ENCODE assay signal across 2 cellular contexts in the genomic region with DNA sequence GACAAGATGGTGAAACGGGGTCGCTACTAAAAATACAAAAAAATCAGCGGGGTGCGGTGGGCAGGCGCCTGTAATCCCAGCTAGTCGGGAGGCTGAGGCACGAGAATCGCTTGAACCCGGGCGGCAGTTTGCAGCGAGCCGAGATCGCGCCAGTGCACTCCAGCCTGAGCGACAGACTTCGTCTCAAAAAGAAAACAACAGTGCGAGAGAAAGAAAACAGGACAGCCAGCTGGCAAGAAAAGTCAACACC.
A peak's percentile ranks its signal among the peaks of the same experiment; 100 is the strongest.
TF ChIP-seq lines count a peak whose summit lies in the region.

No MANE protein-coding gene starts in this region.

TF ChIP-seq in HCT116, 20 proteins besides CTCF, POLR2A, EP300 and RAD21:
- TF ChIP-seq ZFX (IDR thresholded peaks at IDR 0.05) (no peak), CEBPB (IDR thresholded peaks at IDR 0.05; ENCODE audit: low read depth) (no peak), CBX3 (IDR thresholded peaks at IDR 0.05; ENCODE audit: low read depth) (no peak), SRF (IDR thresholded peaks at IDR 0.05; ENCODE audit: low read depth) (no peak), POLR2AphosphoS5 (IDR thresholded peaks at IDR 0.05; ENCODE audit: low read depth, low read length) (no peak), JUND (IDR thresholded peaks at IDR 0.05) (no peak), EZH2phosphoT487 (IDR thresholded peaks at IDR 0.05; ENCODE audit: borderline replicate concordance) (no peak), ZBTB33 (IDR thresholded peaks at IDR 0.05; ENCODE audit: extremely low read depth, insufficient replicate concordance, low read length) (no peak), EZH2 (IDR thresholded peaks at IDR 0.05) (no peak)
- TF ChIP-seq, protein P1, sequence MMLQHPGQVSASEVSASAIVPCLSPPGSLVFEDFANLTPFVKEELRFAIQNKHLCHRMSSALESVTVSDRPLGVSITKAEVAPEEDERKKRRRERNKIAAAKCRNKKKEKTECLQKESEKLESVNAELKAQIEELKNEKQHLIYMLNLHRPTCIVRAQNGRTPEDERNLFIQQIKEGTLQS (IDR thresholded peaks at IDR 0.05): no peak
- TF ChIP-seq, protein P2, sequence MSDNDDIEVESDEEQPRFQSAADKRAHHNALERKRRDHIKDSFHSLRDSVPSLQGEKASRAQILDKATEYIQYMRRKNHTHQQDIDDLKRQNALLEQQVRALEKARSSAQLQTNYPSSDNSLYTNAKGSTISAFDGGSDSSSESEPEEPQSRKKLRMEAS (IDR thresholded peaks at IDR 0.05): no peak
TF ChIP-seq in HCT116: peak in this region for 0.

TF ChIP-seq in HepG2, 621 proteins besides CTCF, POLR2A, EP300 and RAD21 (continues in another document):
- TF ChIP-seq GABPA (IDR thresholded peaks at IDR 0.05; ENCODE audit: low read depth, low read length) (no peak), GABPA (CRISPR knock-in tag; IDR thresholded peaks at IDR 0.05; ENCODE audit: low read depth) (no peak), SIN3A (IDR thresholded peaks at IDR 0.05; ENCODE audit: borderline replicate concordance, low read depth, low read length) (0 out of 2 replicates have a peak, but pooled peaks have one; percentile 18), ZNF567 (CRISPR knock-in tag; IDR thresholded peaks at IDR 0.05; ENCODE audit: borderline replicate concordance) (no peak), DNMT3B (CRISPR knock-in tag; conservative IDR thresholded peaks at IDR 0.05) (no peak), HMGA1 (CRISPR knock-in tag; conservative IDR thresholded peaks at IDR 0.05) (no peak), ZFY (CRISPR knock-in tag; IDR thresholded peaks at IDR 0.05) (no peak), RCOR2 (CRISPR knock-in tag; IDR thresholded peaks at IDR 0.05) (0 out of 2 replicates have a peak, but pooled peaks have one; percentile 9), PTBP1 (IDR thresholded peaks at IDR 0.05; ENCODE audit: low read depth, low read length, poor library complexity, severe bottlenecking) (no peak), LCORL (IDR thresholded peaks at IDR 0.05) (0 out of 2 replicates have a peak, but pooled peaks have one; percentile 23), LCORL (CRISPR knock-in tag; IDR thresholded peaks at IDR 0.05) (no peak), PLSCR1 (CRISPR knock-in tag; IDR thresholded peaks at IDR 0.05; ENCODE audit: borderline replicate concordance) (no peak), CHD4 (IDR thresholded peaks at IDR 0.05; ENCODE audit: borderline replicate concordance, low read length) (0 out of 2 replicates have a peak, but pooled peaks have one; percentile 31), ZMYM3 (CRISPR knock-in tag; IDR thresholded peaks at IDR 0.05) (0 out of 2 replicates have a peak, but pooled peaks have one; percentile 4), ZNF12 (CRISPR knock-in tag; IDR thresholded peaks at IDR 0.05) (0 out of 2 replicates have a peak, but pooled peaks have one; percentile 10), XBP1 (CRISPR knock-in tag; IDR thresholded peaks at IDR 0.05) (no peak), IRF9 (CRISPR knock-in tag; IDR thresholded peaks at IDR 0.05; ENCODE audit: borderline replicate concordance) (no peak), ZNF577 (CRISPR knock-in tag; IDR thresholded peaks at IDR 0.05; ENCODE audit: borderline replicate concordance, low read depth) (0 out of 2 replicates have a peak, but pooled peaks have one; percentile 9), FOSL2 (CRISPR knock-in tag; IDR thresholded peaks at IDR 0.05) (no peak), ZNF503 (CRISPR knock-in tag; IDR thresholded peaks at IDR 0.05) (no peak), ZNF687 (CRISPR knock-in tag; IDR thresholded peaks at IDR 0.05) (peak; percentile 53), RXRB (CRISPR knock-in tag; IDR thresholded peaks at IDR 0.05; ENCODE audit: borderline replicate concordance) (no peak)
- TF ChIP-seq, protein P3, sequence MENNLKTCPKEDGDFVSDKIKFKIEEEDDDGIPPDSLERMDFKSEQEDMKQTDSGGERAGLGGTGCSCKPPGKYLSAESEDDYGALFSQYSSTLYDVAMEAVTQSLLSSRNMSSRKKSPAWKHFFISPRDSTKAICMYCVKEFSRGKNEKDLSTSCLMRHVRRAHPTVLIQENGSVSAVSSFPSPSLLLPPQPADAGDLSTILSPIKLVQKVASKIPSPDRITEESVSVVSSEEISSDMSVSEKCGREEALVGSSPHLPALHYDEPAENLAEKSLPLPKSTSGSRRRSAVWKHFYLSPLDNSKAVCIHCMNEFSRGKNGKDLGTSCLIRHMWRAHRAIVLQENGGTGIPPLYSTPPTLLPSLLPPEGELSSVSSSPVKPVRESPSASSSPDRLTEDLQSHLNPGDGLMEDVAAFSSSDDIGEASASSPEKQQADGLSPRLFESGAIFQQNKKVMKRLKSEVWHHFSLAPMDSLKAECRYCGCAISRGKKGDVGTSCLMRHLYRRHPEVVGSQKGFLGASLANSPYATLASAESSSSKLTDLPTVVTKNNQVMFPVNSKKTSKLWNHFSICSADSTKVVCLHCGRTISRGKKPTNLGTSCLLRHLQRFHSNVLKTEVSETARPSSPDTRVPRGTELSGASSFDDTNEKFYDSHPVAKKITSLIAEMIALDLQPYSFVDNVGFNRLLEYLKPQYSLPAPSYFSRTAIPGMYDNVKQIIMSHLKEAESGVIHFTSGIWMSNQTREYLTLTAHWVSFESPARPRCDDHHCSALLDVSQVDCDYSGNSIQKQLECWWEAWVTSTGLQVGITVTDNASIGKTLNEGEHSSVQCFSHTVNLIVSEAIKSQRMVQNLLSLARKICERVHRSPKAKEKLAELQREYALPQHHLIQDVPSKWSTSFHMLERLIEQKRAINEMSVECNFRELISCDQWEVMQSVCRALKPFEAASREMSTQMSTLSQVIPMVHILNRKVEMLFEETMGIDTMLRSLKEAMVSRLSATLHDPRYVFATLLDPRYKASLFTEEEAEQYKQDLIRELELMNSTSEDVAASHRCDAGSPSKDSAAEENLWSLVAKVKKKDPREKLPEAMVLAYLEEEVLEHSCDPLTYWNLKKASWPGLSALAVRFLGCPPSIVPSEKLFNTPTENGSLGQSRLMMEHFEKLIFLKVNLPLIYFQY (CRISPR knock-in tag; IDR thresholded peaks at IDR 0.05; ENCODE audit: borderline replicate concordance): no peak
- TF ChIP-seq, protein P4, sequence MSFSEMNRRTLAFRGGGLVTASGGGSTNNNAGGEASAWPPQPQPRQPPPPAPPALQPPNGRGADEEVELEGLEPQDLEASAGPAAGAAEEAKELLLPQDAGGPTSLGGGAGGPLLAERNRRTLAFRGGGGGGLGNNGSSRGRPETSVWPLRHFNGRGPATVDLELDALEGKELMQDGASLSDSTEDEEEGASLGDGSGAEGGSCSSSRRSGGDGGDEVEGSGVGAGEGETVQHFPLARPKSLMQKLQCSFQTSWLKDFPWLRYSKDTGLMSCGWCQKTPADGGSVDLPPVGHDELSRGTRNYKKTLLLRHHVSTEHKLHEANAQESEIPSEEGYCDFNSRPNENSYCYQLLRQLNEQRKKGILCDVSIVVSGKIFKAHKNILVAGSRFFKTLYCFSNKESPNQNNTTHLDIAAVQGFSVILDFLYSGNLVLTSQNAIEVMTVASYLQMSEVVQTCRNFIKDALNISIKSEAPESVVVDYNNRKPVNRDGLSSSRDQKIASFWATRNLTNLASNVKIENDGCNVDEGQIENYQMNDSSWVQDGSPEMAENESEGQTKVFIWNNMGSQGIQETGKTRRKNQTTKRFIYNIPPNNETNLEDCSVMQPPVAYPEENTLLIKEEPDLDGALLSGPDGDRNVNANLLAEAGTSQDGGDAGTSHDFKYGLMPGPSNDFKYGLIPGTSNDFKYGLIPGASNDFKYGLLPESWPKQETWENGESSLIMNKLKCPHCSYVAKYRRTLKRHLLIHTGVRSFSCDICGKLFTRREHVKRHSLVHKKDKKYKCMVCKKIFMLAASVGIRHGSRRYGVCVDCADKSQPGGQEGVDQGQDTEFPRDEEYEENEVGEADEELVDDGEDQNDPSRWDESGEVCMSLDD (CRISPR knock-in tag; IDR thresholded peaks at IDR 0.05; ENCODE audit: borderline replicate concordance): no peak
- TF ChIP-seq, protein P5, sequence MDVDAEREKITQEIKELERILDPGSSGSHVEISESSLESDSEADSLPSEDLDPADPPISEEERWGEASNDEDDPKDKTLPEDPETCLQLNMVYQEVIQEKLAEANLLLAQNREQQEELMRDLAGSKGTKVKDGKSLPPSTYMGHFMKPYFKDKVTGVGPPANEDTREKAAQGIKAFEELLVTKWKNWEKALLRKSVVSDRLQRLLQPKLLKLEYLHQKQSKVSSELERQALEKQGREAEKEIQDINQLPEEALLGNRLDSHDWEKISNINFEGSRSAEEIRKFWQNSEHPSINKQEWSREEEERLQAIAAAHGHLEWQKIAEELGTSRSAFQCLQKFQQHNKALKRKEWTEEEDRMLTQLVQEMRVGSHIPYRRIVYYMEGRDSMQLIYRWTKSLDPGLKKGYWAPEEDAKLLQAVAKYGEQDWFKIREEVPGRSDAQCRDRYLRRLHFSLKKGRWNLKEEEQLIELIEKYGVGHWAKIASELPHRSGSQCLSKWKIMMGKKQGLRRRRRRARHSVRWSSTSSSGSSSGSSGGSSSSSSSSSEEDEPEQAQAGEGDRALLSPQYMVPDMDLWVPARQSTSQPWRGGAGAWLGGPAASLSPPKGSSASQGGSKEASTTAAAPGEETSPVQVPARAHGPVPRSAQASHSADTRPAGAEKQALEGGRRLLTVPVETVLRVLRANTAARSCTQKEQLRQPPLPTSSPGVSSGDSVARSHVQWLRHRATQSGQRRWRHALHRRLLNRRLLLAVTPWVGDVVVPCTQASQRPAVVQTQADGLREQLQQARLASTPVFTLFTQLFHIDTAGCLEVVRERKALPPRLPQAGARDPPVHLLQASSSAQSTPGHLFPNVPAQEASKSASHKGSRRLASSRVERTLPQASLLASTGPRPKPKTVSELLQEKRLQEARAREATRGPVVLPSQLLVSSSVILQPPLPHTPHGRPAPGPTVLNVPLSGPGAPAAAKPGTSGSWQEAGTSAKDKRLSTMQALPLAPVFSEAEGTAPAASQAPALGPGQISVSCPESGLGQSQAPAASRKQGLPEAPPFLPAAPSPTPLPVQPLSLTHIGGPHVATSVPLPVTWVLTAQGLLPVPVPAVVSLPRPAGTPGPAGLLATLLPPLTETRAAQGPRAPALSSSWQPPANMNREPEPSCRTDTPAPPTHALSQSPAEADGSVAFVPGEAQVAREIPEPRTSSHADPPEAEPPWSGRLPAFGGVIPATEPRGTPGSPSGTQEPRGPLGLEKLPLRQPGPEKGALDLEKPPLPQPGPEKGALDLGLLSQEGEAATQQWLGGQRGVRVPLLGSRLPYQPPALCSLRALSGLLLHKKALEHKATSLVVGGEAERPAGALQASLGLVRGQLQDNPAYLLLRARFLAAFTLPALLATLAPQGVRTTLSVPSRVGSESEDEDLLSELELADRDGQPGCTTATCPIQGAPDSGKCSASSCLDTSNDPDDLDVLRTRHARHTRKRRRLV (CRISPR knock-in tag; IDR thresholded peaks at IDR 0.05): no peak
- TF ChIP-seq, protein P6, sequence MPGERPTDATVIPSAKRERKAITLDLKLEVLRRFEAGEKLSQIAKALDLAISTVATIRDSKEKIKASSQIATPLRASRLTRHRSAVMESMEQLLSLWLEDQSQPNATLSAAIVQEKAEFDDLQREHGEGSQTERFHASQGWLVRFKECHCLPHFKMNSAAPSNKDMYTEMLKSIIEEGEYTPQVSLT (CRISPR knock-in tag; IDR thresholded peaks at IDR 0.05; ENCODE audit: borderline replicate concordance, low read depth): no peak
